8 cellular contexts compared by ENCODE assay signal in the genomic region with DNA sequence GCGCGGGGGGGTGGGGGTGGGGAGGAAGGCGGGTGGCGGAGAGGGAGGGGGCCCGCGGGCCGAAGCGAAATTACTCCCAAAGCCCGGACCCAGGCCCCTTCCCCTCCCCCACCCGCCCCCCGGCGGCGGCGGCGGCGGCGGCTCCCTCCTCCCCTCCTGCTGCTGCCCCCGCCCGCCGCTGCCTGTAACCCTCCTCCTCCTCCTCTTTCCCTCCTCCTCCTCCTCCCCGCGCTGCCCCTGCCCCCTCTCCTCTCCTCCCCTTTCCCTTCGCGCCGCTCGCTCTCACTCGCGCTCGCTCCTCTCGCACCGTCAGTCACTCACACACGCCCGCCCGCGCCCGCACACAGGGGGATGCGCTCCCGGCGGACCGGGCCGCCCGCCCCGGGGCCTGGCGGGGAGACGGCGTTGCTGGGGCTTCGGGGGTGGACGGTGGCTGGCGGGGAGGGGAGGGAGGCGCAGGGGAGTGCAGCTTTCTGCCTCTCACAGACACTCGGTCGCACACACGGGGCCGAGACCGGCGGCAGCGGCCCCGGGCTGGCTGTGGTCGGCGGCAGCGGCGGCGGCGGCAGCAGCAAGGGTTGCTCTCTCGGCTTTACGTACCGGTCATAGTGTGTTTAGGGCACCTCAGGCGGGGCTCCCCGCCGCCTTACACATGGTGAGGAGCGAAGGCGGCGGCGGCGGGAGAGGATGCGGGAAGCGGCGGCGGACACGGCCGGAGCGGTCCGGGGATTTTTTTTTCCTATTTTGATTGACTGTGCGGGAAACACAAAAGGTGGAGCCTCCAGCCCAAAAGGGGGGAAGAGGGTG. TPM values are rescaled to one million over a fixed set of nuclear protein-coding genes. Genes with fewer than 3 reads are reported as not detected.
DNase-seq lines count a peak whose midpoint lies in the region; ATAC-seq and TF ChIP-seq lines count a peak whose summit lies in the region.

No MANE protein-coding gene starts in this region.

- intact Hi-C loops in vagina (cut with DNase I), result loop anchor here (10.0 kb wide), 1 partner anchor 50 kb away; no protein-coding TSS in a partner anchor

- H3K27ac ChIP-seq in DOHH2 (ENCODE audit: low read depth, low read length) (peak overlapping the region; percentile 97), angular gyrus (ENCODE audit: low read depth, low read length) (peak overlapping the region; percentile 99), right atrium auricular region (peak overlapping the region; percentile 99 to 100), vagina (peak overlapping the region; percentile 100)

- H3F3A ChIP-seq in DOHH2 (ENCODE audit: control insufficient read depth, insufficient read depth), result peaks cover 19% of the 10 kb centered on the region

- H3K36me3 ChIP-seq in DOHH2 (ENCODE audit: control insufficient read depth, low read length) (peaks cover 42% of the 10 kb centered on the region), H7 (replicated peaks; ENCODE audit: control insufficient read depth, insufficient read depth, low read length) (peaks cover 1% of the 10 kb centered on the region; the same call in 1 of the 2 replicates), right atrium auricular region (no peaks in the 10 kb centered on the region), vagina (peaks cover 0 to 6% of the 10 kb centered on the region in 2 donors)

- no peaks in the 10 kb centered on the region for H3K9me2 ChIP-seq in DOHH2 (replicated peaks; ENCODE audit: control insufficient read depth, low read length)

- H3K4me3 ChIP-seq in DOHH2 (ENCODE audit: low read length) (peak overlapping the region; percentile 91), H7 (ENCODE audit: insufficient read depth, low read depth, low read length) (peak overlapping the region; percentile 68), right atrium auricular region (peak overlapping the region; percentile 87 to 88), vagina (peak overlapping the region; percentile 64 to 96)

- H3K36me3 Mint-ChIP-seq in T-helper 17 cell (ENCODE audit: low read depth), result peaks cover 2% of the 10 kb centered on the region

- H3K9me3 ChIP-seq in DOHH2 (ENCODE audit: control insufficient read depth, insufficient read depth, low read length) (no peaks in the 10 kb centered on the region), T-helper 17 cell (ENCODE audit: control insufficient read depth, low read length, poor library complexity, severe bottlenecking) (no peaks in the 10 kb centered on the region), right atrium auricular region (no peaks in the 10 kb centered on the region), vagina (no peaks in the 10 kb centered on the region)

- H3K4me2 ChIP-seq in DOHH2 (ENCODE audit: low read length), result peak overlapping the region; percentile 72

- TF ChIP-seq CTCF in DOHH2 (IDR thresholded peaks at IDR 0.05; ENCODE audit: low read depth, low read length, poor library complexity, severe bottlenecking) (no peak), right atrium auricular region (IDR thresholded peaks at IDR 0.05) (no peak), vagina (IDR thresholded peaks at IDR 0.05) (no peak)

- H3K4me1 Mint-ChIP-seq in T-helper 17 cell, result peaks cover 32% of the 10 kb centered on the region

- H3K4me1 ChIP-seq in DOHH2 (ENCODE audit: control insufficient read depth, low read length) (peaks cover 36% of the 10 kb centered on the region), right atrium auricular region (peaks cover 0 to 24% of the 10 kb centered on the region in 2 donors), vagina (peaks cover 45% of the 10 kb centered on the region)

- TF ChIP-seq POLR2A in vagina (IDR thresholded peaks at IDR 0.05), result peak in 1 of 2 donors; percentile 57

- peaks cover 53% of the 10 kb centered on the region for H3K79me2 ChIP-seq in DOHH2 (ENCODE audit: control insufficient read depth, low read length)

- H3K27me3 ChIP-seq in DOHH2 (ENCODE audit: control insufficient read depth, low read length), result no peaks in the 10 kb centered on the region
- no peaks in the 10 kb centered on the region for H3K27me3 ChIP-seq in H7 (ENCODE audit: control insufficient read depth, insufficient read depth, low read length)
- no peaks in the 10 kb centered on the region for H3K27me3 ChIP-seq in right atrium auricular region
- H3K27me3 ChIP-seq in vagina, result no peaks in the 10 kb centered on the region

- peak overlapping the region; percentile 96 for H3K4me3 Mint-ChIP-seq in T-helper 17 cell

- ATAC-seq in T-helper 17 cell, result peak; percentile 45

- DNase-seq in H7 (peak; percentile 90), NCI-H1092 (lab: John Stamatoyannopoulos, UW) (peak; percentile 73), T-helper 17 cell (peak; percentile 70 to 81 (median 79)), right atrium auricular region (ENCODE audit: low spot score) (peak; percentile 84), pulmonary artery endothelial cell (ENCODE audit: low read depth, low spot score) (peak; percentile 57), vagina (ENCODE audit: extremely low spot score in 2 of 2) (no peak)

- no peaks in the 10 kb centered on the region for H3K27me3 Mint-ChIP-seq in T-helper 17 cell

- H3K27ac Mint-ChIP-seq in T-helper 17 cell, result peak overlapping the region; percentile 96

- H4K20me1 ChIP-seq in DOHH2 (ENCODE audit: control insufficient read depth, insufficient read depth, low read depth, low read length), result peaks cover 16% of the 10 kb centered on the region

RNA-seq across cellular contexts. Expression of gene SP3, which starts 0.4 kb away (rescaled TPM):
- 107 and 129 TPM in 2 replicates for total RNA-seq in H7 (2014; rRNA removed; shearing (Covaris generic))
- total RNA-seq in T-helper 17 cell, result 100 to 1,000 TPM; 123 to 155 TPM
- 10 to 100 TPM; 33.2 to 45.0 TPM for total RNA-seq in right atrium auricular region
- 98.3 and 126 TPM in 2 replicates for total RNA-seq in pulmonary artery endothelial cell
- 119 TPM for total RNA-seq in vagina

Comparison
In these comparisons a context has a peak if more than half of its experiments do, and no peak if none do; other contexts are left out.
1. DNase-seq: peak in H7 (single experiment), NCI-H1092 (single experiment), T-helper 17 cell (3 of 3), right atrium auricular region (single experiment) and pulmonary artery endothelial cell (single experiment); none in vagina (0 of 2).
2. Peak in every context shown above with its lines, with median percentiles within 50 percentile points of each other: H3K27ac ChIP-seq and H3K4me3 ChIP-seq.